37 cellular contexts compared by ENCODE assay signal in the genomic region with DNA sequence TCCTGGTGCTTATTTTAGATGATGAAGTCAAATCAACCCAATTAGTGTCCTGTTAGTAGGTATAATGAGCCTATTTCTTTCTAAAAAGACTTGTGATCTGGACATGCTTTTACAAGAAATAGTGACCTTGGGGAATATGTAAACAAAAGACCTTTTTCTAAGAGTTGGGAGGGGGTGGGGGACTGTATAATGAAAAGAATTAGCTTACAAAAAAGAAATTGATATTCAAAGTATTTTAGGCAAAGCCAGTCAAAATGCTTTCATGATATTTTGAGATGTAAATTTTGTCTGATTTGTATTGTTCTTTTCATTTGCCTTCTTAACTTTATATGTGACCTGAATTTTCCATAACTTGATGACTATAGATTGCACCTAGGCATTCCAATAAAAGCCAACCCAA.
"Had no signal": no experiment of that assay in that cellular context is flagged by ENCODE, and none has a peak within 500 bp of the region (broad histone marks: within the 10 kb centered on the region; RNA-seq: fewer than 3 reads in every experiment).

No MANE protein-coding gene starts in this region.

- H3K36me3 Mint-ChIP-seq: activated CD4-positive, alpha-beta memory T cell treated with anti-CD3 and anti-CD28 coated beads for 36 hours; activated naive CD4-positive, alpha-beta T cell treated with anti-CD3 and anti-CD28 coated beads, Interleukin-2, amount 50 U/mL, for 72 hours; activated naive CD8-positive, alpha-beta T cell treated with anti-CD3 and anti-CD28 coated beads for 36 hours had no signal

- H3K27ac ChIP-seq: adrenal gland, body of pancreas, brain microvascular endothelial cell, cardiac muscle cell, VCaP had no signal

- DNase-seq: activated B cell treated with CpG ODN at 0.5 μM for 24 hours; activated CD4-positive, alpha-beta memory T cell treated with anti-CD3 and anti-CD28 coated beads for 36 hours; activated CD4-positive, alpha-beta T cell treated with anti-CD3 and anti-CD28 coated beads for 4 hours; activated CD4-positive, alpha-beta T cell treated with anti-CD3 and anti-CD28 coated beads, Interleukin-2, amount 10 ng/mL, durations not matched to agents 24 days and 14 days; activated CD4-positive, alpha-beta T cell treated with anti-CD3 and anti-CD28 coated beads, Interleukin-2, amount 50 U/mL, for 1 hour; activated CD4-positive, alpha-beta T cell treated with anti-CD3 and anti-CD28 coated beads, Interleukin-2, amount 50 U/mL, for 4 hours; activated CD4-positive, CD25-positive, alpha-beta regulatory T cell treated with anti-CD3 and anti-CD28 coated beads, Interleukin-2, amount 50 U/mL, for 72 hours; activated CD8-positive, alpha-beta memory T cell treated with anti-CD3 and anti-CD28 coated beads, Interleukin-2, amount 50 U/mL, for 4 hours; activated CD8-positive, alpha-beta T cell treated with anti-CD3 and anti-CD28 coated beads for 36 hours; activated effector memory CD4-positive, alpha-beta T cell treated with anti-CD3 and anti-CD28 coated beads, Interleukin-2, amount 50 U/mL, for 16 hours; activated gamma-delta T cell treated with Interleukin-2 at 50 U/mL for 16 hours; activated naive CD4-positive, alpha-beta T cell; activated naive CD4-positive, alpha-beta T cell treated with anti-CD3 and anti-CD28 coated beads for 36 hours; activated naive CD4-positive, alpha-beta T cell treated with anti-CD3 and anti-CD28 coated beads, Interleukin-2, amount 50 U/mL, for 16 hours; activated naive CD8-positive, alpha-beta T cell treated with anti-CD3 and anti-CD28 coated beads for 36 hours; activated T-cell treated with anti-CD3 and anti-CD28 coated beads for 4 hours; activated T-cell treated with anti-CD3 and anti-CD28 coated beads, Interleukin-2, amount 50 U/mL, for 1 hour; activated T-cell treated with anti-CD3 and anti-CD28 coated beads, Interleukin-2, amount 50 U/mL, for 4 hours; activated T-cell treated with anti-CD3 and anti-CD28 coated beads, Interleukin-2, amount 50 U/mL, for 72 hours; adrenal gland; amniotic stem cell; aorta; body of pancreas; brain microvascular endothelial cell; caudate nucleus; cerebellar nuclear complex; T-helper 1 cell; T-helper 2 cell; T-helper 9 cell had no signal

- H3K9me3 Mint-ChIP-seq: activated B cell treated with CpG ODN at 0.5 μM for 24 hours; activated CD4-positive, alpha-beta memory T cell treated with anti-CD3 and anti-CD28 coated beads for 36 hours; activated CD4-positive, alpha-beta T cell treated with anti-CD3 and anti-CD28 coated beads, Interleukin-2, amount 10 ng/mL, durations not matched to agents 24 days and 14 days; activated naive CD4-positive, alpha-beta T cell treated with anti-CD3 and anti-CD28 coated beads for 36 hours; activated naive CD4-positive, alpha-beta T cell treated with anti-CD3 and anti-CD28 coated beads, Interleukin-2, amount 50 U/mL, for 72 hours; activated naive CD8-positive, alpha-beta T cell treated with anti-CD3 and anti-CD28 coated beads for 36 hours; activated T-cell treated with anti-CD3 and anti-CD28 coated beads, Interleukin-2, amount 50 U/mL, for 4 hours; activated T-cell treated with anti-CD3 and anti-CD28 coated beads, Interleukin-2, amount 50 U/mL, for 72 hours; activated T-helper 1 cell treated with anti-CD3 and anti-CD28 coated beads, Interleukin-12 subunit alpha, Interleukin-12 subunit beta, Interleukin-2, Interleukin-4 antibody, amounts not matched to agents 30 ng/mL and 10 ng/mL and 1 ng/mL, durations not matched to agents 14 hours and 24 hours and 36 hours; activated T-helper 17 cell treated with anti-CD3 and anti-CD28 coated beads, Interleukin-2, amount 50 U/mL, for 72 hours; central memory CD8-positive, alpha-beta T cell; T-helper 1 cell treated with Interleukin-12 subunit alpha and Interleukin-12 subunit beta and Interleukin-4 antibody, amounts not matched to agents 30 μg/mL and 1 μg/mL, for 36 hours; T-helper 2 cell treated with Interferon-gamma antibody and Interleukin-4, amounts not matched to agents 5 μg/mL and 100 μg/mL, for 36 hours had no signal

- H3K4me1 ChIP-seq: body of pancreas had no signal

- H3K4me3 Mint-ChIP-seq: activated B cell treated with CpG ODN at 0.5 μM for 24 hours; activated CD4-positive, alpha-beta memory T cell treated with anti-CD3 and anti-CD28 coated beads for 36 hours; activated CD4-positive, alpha-beta T cell treated with anti-CD3 and anti-CD28 coated beads, Interleukin-2, amount 10 ng/mL, durations not matched to agents 24 days and 14 days; activated CD8-positive, alpha-beta T cell treated with anti-CD3 and anti-CD28 coated beads for 36 hours; activated naive CD4-positive, alpha-beta T cell treated with anti-CD3 and anti-CD28 coated beads for 36 hours; activated naive CD8-positive, alpha-beta T cell treated with anti-CD3 and anti-CD28 coated beads for 36 hours; activated T-cell treated with anti-CD3 and anti-CD28 coated beads, Interleukin-2, amount 50 U/mL, for 4 hours; activated T-cell treated with anti-CD3 and anti-CD28 coated beads, Interleukin-2, amount 50 U/mL, for 72 hours; activated T-helper 1 cell treated with anti-CD3 and anti-CD28 coated beads, Interleukin-12 subunit alpha, Interleukin-12 subunit beta, Interleukin-2, Interleukin-4 antibody, amounts not matched to agents 30 ng/mL and 10 ng/mL and 1 ng/mL, durations not matched to agents 14 hours and 24 hours and 36 hours; activated T-helper 17 cell treated with anti-CD3 and anti-CD28 coated beads, Interleukin-2, amount 50 U/mL, for 72 hours; central memory CD8-positive, alpha-beta T cell; T-helper 1 cell treated with Interleukin-12 subunit alpha and Interleukin-12 subunit beta and Interleukin-4 antibody, amounts not matched to agents 30 μg/mL and 1 μg/mL, for 36 hours; T-helper 2 cell treated with Interferon-gamma antibody and Interleukin-4, amounts not matched to agents 5 μg/mL and 100 μg/mL, for 36 hours had no signal

- H3K4me1 Mint-ChIP-seq: activated T-helper 17 cell treated with anti-CD3 and anti-CD28 coated beads, Interleukin-2, amount 50 U/mL, for 72 hours; central memory CD8-positive, alpha-beta T cell had no signal

- H3K9me3 ChIP-seq: adrenal gland, body of pancreas had no signal

- H3K27me3 Mint-ChIP-seq: activated T-helper 17 cell treated with anti-CD3 and anti-CD28 coated beads, Interleukin-2, amount 50 U/mL, for 72 hours; central memory CD8-positive, alpha-beta T cell had no signal

- H3K36me3 ChIP-seq: adrenal gland, brain microvascular endothelial cell had no signal

- H3K4me3 ChIP-seq: adrenal gland, body of pancreas, cardiac muscle cell had no signal

- ATAC-seq: activated CD8-positive, alpha-beta T cell treated with anti-CD3 and anti-CD28 coated beads for 36 hours; activated naive CD4-positive, alpha-beta T cell treated with anti-CD3 and anti-CD28 coated beads, Interleukin-2, amount 50 U/mL, for 72 hours; activated T-cell treated with anti-CD3 and anti-CD28 coated beads, Interleukin-2, amount 50 U/mL, for 4 hours; activated T-cell treated with anti-CD3 and anti-CD28 coated beads, Interleukin-2, amount 50 U/mL, for 72 hours; activated T-helper 17 cell treated with anti-CD3 and anti-CD28 coated beads, Interleukin-2, amount 50 U/mL, for 72 hours; body of pancreas had no signal

- H3K27me3 ChIP-seq: adrenal gland, body of pancreas, brain microvascular endothelial cell had no signal

- H3K27ac Mint-ChIP-seq: activated B cell treated with CpG ODN at 0.5 μM for 24 hours; activated CD4-positive, alpha-beta memory T cell treated with anti-CD3 and anti-CD28 coated beads for 36 hours; activated CD4-positive, alpha-beta T cell treated with anti-CD3 and anti-CD28 coated beads, Interleukin-2, amount 10 ng/mL, durations not matched to agents 24 days and 14 days; activated CD8-positive, alpha-beta T cell treated with anti-CD3 and anti-CD28 coated beads for 36 hours; activated naive CD4-positive, alpha-beta T cell treated with anti-CD3 and anti-CD28 coated beads for 36 hours; activated naive CD4-positive, alpha-beta T cell treated with anti-CD3 and anti-CD28 coated beads, Interleukin-2, amount 50 U/mL, for 72 hours; activated naive CD8-positive, alpha-beta T cell treated with anti-CD3 and anti-CD28 coated beads for 36 hours; activated T-cell treated with anti-CD3 and anti-CD28 coated beads, Interleukin-2, amount 50 U/mL, for 72 hours; activated T-helper 1 cell treated with anti-CD3 and anti-CD28 coated beads, Interleukin-12 subunit alpha, Interleukin-12 subunit beta, Interleukin-2, Interleukin-4 antibody, amounts not matched to agents 30 ng/mL and 10 ng/mL and 1 ng/mL, durations not matched to agents 14 hours and 24 hours and 36 hours; activated T-helper 17 cell treated with anti-CD3 and anti-CD28 coated beads, Interleukin-2, amount 50 U/mL, for 72 hours; T-helper 1 cell treated with Interleukin-12 subunit alpha and Interleukin-12 subunit beta and Interleukin-4 antibody, amounts not matched to agents 30 μg/mL and 1 μg/mL, for 36 hours; T-helper 2 cell treated with Interferon-gamma antibody and Interleukin-4, amounts not matched to agents 5 μg/mL and 100 μg/mL, for 36 hours had no signal
